1 cellular context compared by ENCODE assay signal in the genomic region with DNA sequence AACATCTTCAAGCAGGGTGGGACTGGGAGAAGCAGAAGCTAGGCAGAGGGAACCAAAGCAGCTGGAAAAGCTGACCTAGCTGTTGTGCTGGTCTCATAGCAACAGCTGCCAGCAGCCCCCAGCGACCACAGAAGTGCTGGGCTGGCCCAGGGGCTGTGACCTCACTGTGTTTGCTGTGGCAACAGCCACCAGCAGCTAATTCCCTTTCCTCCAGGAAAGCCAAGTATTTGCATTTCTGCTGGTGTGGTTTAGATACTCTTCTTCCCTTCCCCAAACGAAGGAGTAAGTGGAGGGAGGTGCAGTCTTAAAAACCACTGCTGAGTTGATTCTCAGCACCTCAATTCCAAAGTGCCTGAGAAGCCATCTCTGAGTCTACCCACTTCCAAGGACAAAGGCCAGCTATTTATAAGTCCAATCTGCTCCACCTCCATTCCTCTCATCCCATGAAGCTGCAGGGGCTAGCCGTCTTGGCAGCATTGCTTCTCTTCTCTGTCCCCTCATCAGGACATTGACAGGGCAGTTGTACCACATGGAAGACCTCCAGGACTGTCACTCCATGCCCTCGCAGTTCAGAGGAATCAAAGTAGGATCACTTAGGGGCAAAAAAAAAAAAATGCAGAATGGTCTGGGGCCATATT.
TF ChIP-seq lines count a peak whose summit lies in the region.

No MANE protein-coding gene starts in this region.

TF ChIP-seq in HEK293, 187 proteins besides CTCF, POLR2A, EP300 and RAD21 (continued from another document):
- TF ChIP-seq ZNF658 (tag by site-specific recombination; IDR thresholded peaks at IDR 0.05) = no peak
- no peak for TF ChIP-seq KLF16 (tag by site-specific recombination; IDR thresholded peaks at IDR 0.05)
- TF ChIP-seq SALL2 (tag by site-specific recombination; IDR thresholded peaks at IDR 0.05; ENCODE audit: borderline replicate concordance) = no peak
- no peak for TF ChIP-seq ZNF16 (tag by site-specific recombination; IDR thresholded peaks at IDR 0.05; ENCODE audit: low read depth)
- TF ChIP-seq ZNF24 (tag by site-specific recombination; IDR thresholded peaks at IDR 0.05) = no peak
- no peak for TF ChIP-seq ZNF211 (tag by site-specific recombination; IDR thresholded peaks at IDR 0.05; ENCODE audit: low read depth)
- TF ChIP-seq ZNF18 (tag by site-specific recombination; IDR thresholded peaks at IDR 0.05) = no peak
- TF ChIP-seq ZNF248 (tag by site-specific recombination; IDR thresholded peaks at IDR 0.05) = no peak
- TF ChIP-seq ZNF747 (tag by site-specific recombination; IDR thresholded peaks at IDR 0.05) = no peak
- 0 out of 2 replicates have a peak, but pooled peaks have one; percentile 45 for TF ChIP-seq ZBTB21 (tag by site-specific recombination; IDR thresholded peaks at IDR 0.05)
- no peak for TF ChIP-seq ZNF433 (tag by site-specific recombination; IDR thresholded peaks at IDR 0.05; ENCODE audit: low read depth)
- TF ChIP-seq ZNF311 (tag by site-specific recombination; IDR thresholded peaks at IDR 0.05; ENCODE audit: borderline replicate concordance) = no peak
- TF ChIP-seq ZNF416 (tag by site-specific recombination; IDR thresholded peaks at IDR 0.05) = no peak
- TF ChIP-seq, protein P1, sequence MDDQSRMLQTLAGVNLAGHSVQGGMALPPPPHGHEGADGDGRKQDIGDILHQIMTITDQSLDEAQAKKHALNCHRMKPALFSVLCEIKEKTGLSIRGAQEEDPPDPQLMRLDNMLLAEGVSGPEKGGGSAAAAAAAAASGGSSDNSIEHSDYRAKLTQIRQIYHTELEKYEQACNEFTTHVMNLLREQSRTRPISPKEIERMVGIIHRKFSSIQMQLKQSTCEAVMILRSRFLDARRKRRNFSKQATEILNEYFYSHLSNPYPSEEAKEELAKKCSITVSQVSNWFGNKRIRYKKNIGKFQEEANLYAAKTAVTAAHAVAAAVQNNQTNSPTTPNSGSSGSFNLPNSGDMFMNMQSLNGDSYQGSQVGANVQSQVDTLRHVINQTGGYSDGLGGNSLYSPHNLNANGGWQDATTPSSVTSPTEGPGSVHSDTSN (CRISPR knock-in tag; IDR thresholded peaks at IDR 0.05) = no peak
- TF ChIP-seq ZNF223 (tag by site-specific recombination; IDR thresholded peaks at IDR 0.05) = no peak
- no peak for TF ChIP-seq ZBTB20 (tag by site-specific recombination; IDR thresholded peaks at IDR 0.05)
- no peak for TF ChIP-seq ZNF521 (tag by site-specific recombination; IDR thresholded peaks at IDR 0.05)
- no peak for TF ChIP-seq ZFP41 (tag by site-specific recombination; IDR thresholded peaks at IDR 0.05; ENCODE audit: borderline replicate concordance)
- TF ChIP-seq ZNF596 (tag by site-specific recombination; IDR thresholded peaks at IDR 0.05) = no peak
- TF ChIP-seq MEIS1 (CRISPR knock-in tag; IDR thresholded peaks at IDR 0.05; ENCODE audit: borderline replicate concordance) = no peak
- no peak for TF ChIP-seq ZNF350 (tag by site-specific recombination; IDR thresholded peaks at IDR 0.05)
- TF ChIP-seq ZNF362 (tag by site-specific recombination; IDR thresholded peaks at IDR 0.05) = no peak
- peak; percentile 29; the same call in 1 of the 2 replicates for TF ChIP-seq GLIS2 (tag by site-specific recombination; IDR thresholded peaks at IDR 0.05)
- peak; percentile 30; the same call in 1 of the 2 replicates for TF ChIP-seq ZNF394 (tag by site-specific recombination; IDR thresholded peaks at IDR 0.05; ENCODE audit: borderline replicate concordance)
- 0 out of 2 replicates have a peak, but pooled peaks have one; percentile 23 for TF ChIP-seq ZNF366 (tag by site-specific recombination; conservative IDR thresholded peaks at IDR 0.05)
